1 cellular context compared by ENCODE assay signal in genomic region chr5:176660860-176661641, GRCh38.
TF ChIP-seq lines count a peak whose summit lies in the region.

No MANE protein-coding gene starts in this region.

TF ChIP-seq in HepG2, 621 proteins besides CTCF, POLR2A, EP300 and RAD21 (continued from another document):
- 0 out of 2 replicates have a peak, but pooled peaks have one; percentile 38 for TF ChIP-seq ZNF318 (CRISPR knock-in tag; IDR thresholded peaks at IDR 0.05)
- peak; percentile 57; the same call in 1 of the 2 replicates for TF ChIP-seq CEBPB (IDR thresholded peaks at IDR 0.05; ENCODE audit: borderline replicate concordance, low read depth, low read length)
- no peak for TF ChIP-seq ZNF672 (CRISPR knock-in tag; IDR thresholded peaks at IDR 0.05)
- peak; percentile 35; the same call in 1 of the 2 replicates for TF ChIP-seq MXD4 (CRISPR knock-in tag; IDR thresholded peaks at IDR 0.05)
- TF ChIP-seq ZFP36L1 (CRISPR knock-in tag; IDR thresholded peaks at IDR 0.05): no peak
- TF ChIP-seq REXO4 (CRISPR knock-in tag; IDR thresholded peaks at IDR 0.05; ENCODE audit: borderline replicate concordance): no peak
- TF ChIP-seq ATAD3A (CRISPR knock-in tag; IDR thresholded peaks at IDR 0.05): no peak
- no peak for TF ChIP-seq SOX6 (IDR thresholded peaks at IDR 0.05)
- TF ChIP-seq SOX6 (CRISPR knock-in tag; IDR thresholded peaks at IDR 0.05): no peak
- TF ChIP-seq, protein P1, sequence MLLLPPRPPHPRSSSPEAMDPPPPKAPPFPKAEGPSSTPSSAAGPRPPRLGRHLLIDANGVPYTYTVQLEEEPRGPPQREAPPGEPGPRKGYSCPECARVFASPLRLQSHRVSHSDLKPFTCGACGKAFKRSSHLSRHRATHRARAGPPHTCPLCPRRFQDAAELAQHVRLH (CRISPR knock-in tag; IDR thresholded peaks at IDR 0.05; ENCODE audit: borderline replicate concordance, low read depth): 0 out of 2 replicates have a peak, but pooled peaks have one; percentile 43
- no peak for TF ChIP-seq RBM22 (optimal IDR thresholded peaks at IDR 0.05; ENCODE audit: low read length)
- TF ChIP-seq ZNF556 (CRISPR knock-in tag; IDR thresholded peaks at IDR 0.05; ENCODE audit: borderline replicate concordance): peak; percentile 55; the same call in 1 of the 2 replicates
- 0 out of 2 replicates have a peak, but pooled peaks have one; percentile 8 for TF ChIP-seq ZNF788 (CRISPR knock-in tag; IDR thresholded peaks at IDR 0.05; ENCODE audit: borderline replicate concordance)
- no peak for TF ChIP-seq SAP130 (CRISPR knock-in tag; IDR thresholded peaks at IDR 0.05; ENCODE audit: low read depth)
- TF ChIP-seq PLSCR1 (CRISPR knock-in tag; IDR thresholded peaks at IDR 0.05; ENCODE audit: borderline replicate concordance): no peak
